In genomic region chr4:133149932-133150642, GRCh38 we compare ENCODE assay signal across 10 cellular contexts. TPM values are rescaled to one million over a fixed set of nuclear protein-coding genes. Genes with fewer than 3 reads are reported as not detected.
DNase-seq lines count a peak whose midpoint lies in the region; TF ChIP-seq lines count a peak whose summit lies in the region.
"Had no signal": no experiment of that assay in that cellular context is flagged by ENCODE, and none has a peak within 500 bp of the region (broad histone marks: within the 10 kb centered on the region; RNA-seq: fewer than 3 reads in every experiment).

No MANE protein-coding gene starts in this region.

- no peak overlapping the region for H3K23ac ChIP-seq in mesenchymal stem cell (ENCODE audit: low read length in 2 of 2)

- H4K91ac ChIP-seq in mesenchymal stem cell (ENCODE audit: low read length): no peak overlapping the region

- H2BK120ac ChIP-seq in mesenchymal stem cell (ENCODE audit: low read depth, low read length): no peak overlapping the region

- H2AK5ac ChIP-seq in mesenchymal stem cell (ENCODE audit: low read length, severe bottlenecking): no peak overlapping the region

- TF ChIP-seq POLR2A in thyroid gland (IDR thresholded peaks at IDR 0.05): no peak

- no peak for DNase-seq in activated CD4-positive, alpha-beta T cell treated with anti-CD3 and anti-CD28 coated beads, Interleukin-2, amount 10 ng/mL, durations not matched to agents 7 days and 5 days
- no peak for DNase-seq in activated CD4-positive, alpha-beta T cell treated with anti-CD3 and anti-CD28 coated beads for 1 hour
- DNase-seq in astrocyte of the hippocampus (ENCODE audit: low read depth, low spot score) (peak; percentile 45), mesenchymal stem cell (peak; percentile 33), thyroid gland (no peak), activated gamma-delta T cell (lab: John Stamatoyannopoulos, UW) (no peak)
- no peak for DNase-seq in stimulated activated CD4-positive, alpha-beta T cell treated with anti-CD3 and anti-CD28 coated beads, Interleukin-4, amount 100 ng/mL, for 1 hour
- DNase-seq in activated T-cell treated with anti-CD3 and anti-CD28 coated beads, Interleukin-2, amount 50 U/mL, for 48 hours: no peak
- DNase-seq: CD4-positive, CD25-positive, alpha-beta regulatory T cell had no signal

- H3K36me3 ChIP-seq in mesenchymal stem cell (ENCODE audit: control insufficient read depth in 1 of 2, insufficient read depth in 2 of 2, low read depth in 1 of 2, low read length in 2 of 2): no peaks in the 10 kb centered on the region
- H3K36me3 ChIP-seq in thyroid gland: no peaks in the 10 kb centered on the region

- H4K8ac ChIP-seq in mesenchymal stem cell (ENCODE audit: low read length): no peak overlapping the region

- H3K36me3 Mint-ChIP-seq in activated CD4-positive, alpha-beta T cell treated with anti-CD3 and anti-CD28 coated beads, Interleukin-2, amount 10 ng/mL, durations not matched to agents 7 days and 5 days (ENCODE audit: low read depth): peaks cover 5% of the 10 kb centered on the region

- peak overlapping the region; percentile 95 for H3K4me2 ChIP-seq in mesenchymal stem cell (ENCODE audit: low read length, poor library complexity, severe bottlenecking)

- peak overlapping the region; percentile 54 for H3K9ac ChIP-seq in mesenchymal stem cell (ENCODE audit: low read length)

- H2BK12ac ChIP-seq in mesenchymal stem cell (ENCODE audit: low read length in 2 of 2): no peak overlapping the region

- no peak overlapping the region for H3K4ac ChIP-seq in mesenchymal stem cell (ENCODE audit: low read depth in 1 of 2, low read length in 2 of 2)

- peak overlapping the region; percentile 75 for H3K27ac Mint-ChIP-seq in activated CD4-positive, alpha-beta T cell treated with anti-CD3 and anti-CD28 coated beads, Interleukin-2, amount 10 ng/mL, durations not matched to agents 7 days and 5 days
- H3K27ac Mint-ChIP-seq: CD4-positive, CD25-positive, alpha-beta regulatory T cell had no signal

- H3K9me3 ChIP-seq in mesenchymal stem cell (ENCODE audit: control insufficient read depth, low read length) (no peaks in the 10 kb centered on the region), thyroid gland (no peaks in the 10 kb centered on the region)

- POLR2A ChIA-PET in activated CD4-positive, alpha-beta T cell treated with anti-CD3 and anti-CD28 coated beads, Interleukin-2, amount 10 ng/mL, durations not matched to agents 7 days and 5 days (lab: Charles Lee): no interaction called here

- no peak overlapping the region for H2BK15ac ChIP-seq in mesenchymal stem cell (ENCODE audit: low read depth, poor library complexity, severe bottlenecking)

- H3K9me3 Mint-ChIP-seq in activated CD4-positive, alpha-beta T cell treated with anti-CD3 and anti-CD28 coated beads, Interleukin-2, amount 10 ng/mL, durations not matched to agents 7 days and 5 days: peaks cover 1% of the 10 kb centered on the region

- H3K14ac ChIP-seq in mesenchymal stem cell (ENCODE audit: low read length in 2 of 2): no peak overlapping the region

- H3K4me1 Mint-ChIP-seq in activated CD4-positive, alpha-beta T cell treated with anti-CD3 and anti-CD28 coated beads, Interleukin-2, amount 10 ng/mL, durations not matched to agents 7 days and 5 days: peaks cover 8% of the 10 kb centered on the region

- peaks cover 13 to 85% of the 10 kb centered on the region in 2 experiments for H3K27me3 ChIP-seq in mesenchymal stem cell (ENCODE audit: control insufficient read depth in 1 of 2, insufficient read depth in 1 of 2, low read length in 2 of 2)
- peaks cover 12% of the 10 kb centered on the region for H3K27me3 ChIP-seq in thyroid gland

- H3K27ac ChIP-seq in mesenchymal stem cell (ENCODE audit: low read length, poor library complexity, severe bottlenecking): no peak overlapping the region
- H3K27ac ChIP-seq in thyroid gland: no peak overlapping the region

- peak overlapping the region in 1 of 2 experiments; percentile 31 for H3K18ac ChIP-seq in mesenchymal stem cell (ENCODE audit: low read depth in 1 of 2, low read length in 2 of 2)

- peaks cover 26% of the 10 kb centered on the region for H3K4me1 ChIP-seq in mesenchymal stem cell (ENCODE audit: control insufficient read depth, insufficient read depth, low read depth, low read length)
- peaks cover 36 to 62% of the 10 kb centered on the region in 2 donors for H3K4me1 ChIP-seq in thyroid gland

- WGBS in mesenchymal stem cell: 8% methylated on average over 25 of the region's 28 CpGs
- WGBS in thyroid gland, 2 donors: 3% methylated on average over 22 to 28 of the region's 28 CpGs

- H3K4me3 ChIP-seq in mesenchymal stem cell (ENCODE audit: insufficient read depth in 1 of 2, low read depth in 1 of 2, low read length in 2 of 2) (peak overlapping the region; percentile 51 to 85), thyroid gland (replicated peaks in 1 of 3) (peak overlapping the region in 2 of 3 donors; percentile 1 to 3)

- H2AFZ ChIP-seq in mesenchymal stem cell (ENCODE audit: low read depth, low read length): no peak overlapping the region

- no peak overlapping the region for H2BK5ac ChIP-seq in mesenchymal stem cell (ENCODE audit: low read depth, low read length, poor library complexity, severe bottlenecking)

- H3K27me3 Mint-ChIP-seq in activated CD4-positive, alpha-beta T cell treated with anti-CD3 and anti-CD28 coated beads, Interleukin-2, amount 10 ng/mL, durations not matched to agents 7 days and 5 days: peaks cover 77% of the 10 kb centered on the region

- intact Hi-C loops in thyroid gland (cut with DNase I): no loop called here

- CTCF ChIA-PET in activated CD4-positive, alpha-beta T cell treated with anti-CD3 and anti-CD28 coated beads, Interleukin-2, amount 10 ng/mL, durations not matched to agents 7 days and 5 days (lab: Charles Lee): no interaction called here

- H3K79me1 ChIP-seq in mesenchymal stem cell (replicated peaks; ENCODE audit: low read length, poor library complexity, severe bottlenecking): no peaks in the 10 kb centered on the region

- no peak for TF ChIP-seq CTCF in thyroid gland (IDR thresholded peaks at IDR 0.05)

- H3K4me3 Mint-ChIP-seq in activated CD4-positive, alpha-beta T cell treated with anti-CD3 and anti-CD28 coated beads, Interleukin-2, amount 10 ng/mL, durations not matched to agents 7 days and 5 days: peak overlapping the region; percentile 15

RNA-seq across cellular contexts. Expression of gene PCDH10, which starts 1.0 kb away (rescaled TPM):
- not detected for total RNA-seq in activated CD4-positive, alpha-beta T cell treated with anti-CD3 and anti-CD28 coated beads, Interleukin-2, amount 10 ng/mL, durations not matched to agents 7 days and 5 days
- 4.5 TPM for polyA plus RNA-seq in mesenchymal stem cell (2013, experiment 1 of 2)
- 4.5 TPM for polyA plus RNA-seq in mesenchymal stem cell (2013, experiment 2 of 2)
- total RNA-seq in thyroid gland: 1 to 10 TPM in 1 of 4 donors, under 1 TPM in 3; 0.13 to 1.5 (median 0.50) TPM
- total RNA-seq: CD4-positive, CD25-positive, alpha-beta regulatory T cell; HT1080 had no signal
- polyA plus RNA-seq: CD4-positive, CD25-positive, alpha-beta regulatory T cell had no signal

Comparison
In these comparisons a context has a peak if more than half of its experiments do, and no peak if none do; other contexts are left out.
1. DNase-seq: peak in astrocyte of the hippocampus (single experiment) and mesenchymal stem cell (single experiment); none in activated CD4-positive, alpha-beta T cell treated with anti-CD3 and anti-CD28 coated beads, Interleukin-2, amount 10 ng/mL, durations not matched to agents 7 days and 5 days (single experiment), activated CD4-positive, alpha-beta T cell treated with anti-CD3 and anti-CD28 coated beads for 1 hour (single experiment), thyroid gland (0 of 2), stimulated activated CD4-positive, alpha-beta T cell treated with anti-CD3 and anti-CD28 coated beads, Interleukin-4, amount 100 ng/mL, for 1 hour (single experiment), activated gamma-delta T cell (single experiment) and activated T-cell treated with anti-CD3 and anti-CD28 coated beads, Interleukin-2, amount 50 U/mL, for 48 hours (0 of 2).